8 cellular contexts compared by ENCODE assay signal in the genomic region with DNA sequence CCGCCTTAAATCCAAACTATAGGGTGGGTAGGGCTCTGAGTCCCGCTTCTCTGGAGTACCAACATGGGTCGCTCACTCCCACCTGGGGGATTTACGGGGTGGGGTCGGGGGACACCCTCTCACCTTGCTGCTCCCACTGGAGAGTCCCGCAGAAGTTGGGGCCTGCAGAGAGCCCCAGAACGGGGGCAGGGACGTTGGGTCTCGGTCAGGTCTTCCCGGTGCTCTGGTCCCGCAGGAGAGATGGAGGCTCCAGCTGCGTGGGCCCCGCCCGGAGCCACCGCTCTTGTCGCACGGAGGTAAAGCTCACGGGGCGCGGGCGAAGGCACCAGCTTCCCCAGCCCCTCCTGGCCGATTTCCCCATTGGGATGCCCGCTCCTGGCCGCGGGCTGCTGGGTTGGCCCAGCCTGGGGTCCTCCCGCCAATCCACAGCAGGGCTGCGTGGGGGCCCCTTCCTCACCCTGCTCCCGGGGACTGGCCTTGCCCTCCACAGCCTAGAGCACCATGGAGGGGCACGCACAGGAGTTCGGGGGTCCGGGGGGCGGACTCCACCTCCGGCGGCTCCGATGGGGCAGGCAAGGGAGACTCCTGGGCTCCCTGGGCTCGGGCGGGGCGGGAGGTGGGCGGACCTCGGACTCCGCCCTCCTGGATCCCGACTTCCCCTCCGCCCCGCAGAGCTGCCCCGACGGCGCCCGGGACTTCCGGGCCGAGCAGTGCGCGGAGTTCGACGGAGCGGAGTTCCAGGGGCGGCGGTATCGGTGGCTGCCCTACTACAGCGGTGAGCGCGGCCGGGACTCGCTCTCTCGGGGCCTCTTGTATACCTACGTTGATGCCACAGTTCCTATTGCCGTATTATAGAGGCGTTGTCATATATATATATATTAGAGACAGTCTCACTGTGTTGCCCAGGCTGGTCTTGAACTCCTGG. TPM values are rescaled to one million over a fixed set of nuclear protein-coding genes. Genes with fewer than 3 reads are reported as not detected.
DNase-seq lines count a peak whose midpoint lies in the region; ATAC-seq and TF ChIP-seq lines count a peak whose summit lies in the region.

No MANE protein-coding gene starts in this region.

- H3K9me3 ChIP-seq in breast epithelium: no peaks in the 10 kb centered on the region
- H3K9me3 ChIP-seq in lower lobe of right lung: no peaks in the 10 kb centered on the region

- H3K27ac ChIP-seq in breast epithelium (peak overlapping the region; percentile 7 to 29), lower lobe of right lung (peak overlapping the region; percentile 21)

- intact Hi-C loops in breast epithelium (cut with DNase I; ENCODE audit: low total_unique reads): no loop called here
- intact Hi-C loops in lower lobe of right lung (cut with DNase I): no loop called here

- H3K27me3 ChIP-seq in breast epithelium (no peaks in the 10 kb centered on the region), lower lobe of right lung (ENCODE audit: low read depth) (peaks cover 7% of the 10 kb centered on the region)

- no peak for TF ChIP-seq CTCF in breast epithelium (IDR thresholded peaks at IDR 0.05)
- TF ChIP-seq CTCF in lower lobe of right lung (IDR thresholded peaks at IDR 0.05): no peak

- H3K36me3 ChIP-seq in breast epithelium (no peaks in the 10 kb centered on the region), lower lobe of right lung (no peaks in the 10 kb centered on the region)

- H3K4me3 ChIP-seq in breast epithelium: peak overlapping the region; percentile 44 to 81 (median 70)
- H3K4me3 ChIP-seq in lower lobe of right lung: peak overlapping the region; percentile 58

- H3K4me1 ChIP-seq in breast epithelium (no peaks in the 10 kb centered on the region), lower lobe of right lung (peaks cover 22% of the 10 kb centered on the region)

- TF ChIP-seq POLR2A in breast epithelium (IDR thresholded peaks at IDR 0.05): no peak

- ATAC-seq in GM18511 (IDR thresholded peaks at IDR 0.05; ENCODE audit: unreplicated experiment): peak; percentile 60
- peak; percentile 56 for ATAC-seq in HG03175 (IDR thresholded peaks at IDR 0.05; ENCODE audit: unreplicated experiment)
- ATAC-seq in lower lobe of right lung: peak; percentile 84 to 93

- DNase-seq in T-helper 2 cell (peak in 4 of 5 experiments; percentile 24 to 53 (median 27)), breast epithelium (ENCODE audit: low spot score in 2 of 2) (no peak), lower lobe of right lung (peak; percentile 80), NCI-H1092 treated with DMSO at 0.1 percent for 48 hours (lab: John Stamatoyannopoulos, UW) (no peak), KG1 (lab: John Stamatoyannopoulos, UW) (no peak)
- peak; percentile 10 to 32 for DNase-seq in stimulated activated CD8-positive, alpha-beta memory T cell treated with anti-CD3 and anti-CD28 coated beads, Interleukin-7, amount 100 ng/mL, for 4 hours (ENCODE audit: low read depth in 2 of 2)

RNA-seq across cellular contexts. Expression of a gene that starts 8.4 kb away (rescaled TPM):
- total RNA-seq in breast epithelium: 10 to 100 TPM; 19.7 to 29.9 (median 23.8) TPM
- 10.7 TPM for total RNA-seq in lower lobe of right lung

Comparison
In these comparisons a context has a peak if more than half of its experiments do, and no peak if none do; other contexts are left out.
1. DNase-seq: peak in T-helper 2 cell (4 of 5), lower lobe of right lung (single experiment) and stimulated activated CD8-positive, alpha-beta memory T cell treated with anti-CD3 and anti-CD28 coated beads, Interleukin-7, amount 100 ng/mL, for 4 hours (2 of 2); none in breast epithelium (0 of 2), NCI-H1092 treated with DMSO at 0.1 percent for 48 hours (single experiment) and KG1 (single experiment).
2. Peak in every context shown above with its lines, with median percentiles within 50 percentile points of each other: ATAC-seq.